In genomic region chr7:130292682-130293257, GRCh38 we compare ENCODE assay signal across 10 cellular contexts. TPM values are rescaled to one million over a fixed set of nuclear protein-coding genes. Genes with fewer than 3 reads are reported as not detected.
DNase-seq lines count a peak whose midpoint lies in the region; ATAC-seq and TF ChIP-seq lines count a peak whose summit lies in the region.
"Had no signal": no experiment of that assay in that cellular context is flagged by ENCODE, and none has a peak within 500 bp of the region (broad histone marks: within the 10 kb centered on the region; RNA-seq: fewer than 3 reads in every experiment).

CPA4 (plus strand) TSS chr7:130293161; CDS start chr7:130293181, 20 bp downstream.

- peak within 1 kb of the TSS; percentile 62; the same call in 1 of the 2 replicates for H2AFZ ChIP-seq in OCI-LY3 (ENCODE audit: low read depth, low read length)

- H3K36me3 ChIP-seq in OCI-LY3 (replicated peaks; ENCODE audit: low read depth, low read length) (no peaks in the 10 kb centered on the region), esophagus (ENCODE audit: control insufficient read depth in 2 of 2, insufficient read depth in 2 of 2, low read length in 1 of 2) (no peaks in the 10 kb centered on the region)

- TF ChIP-seq CTCF in OCI-LY3 (IDR thresholded peaks at IDR 0.05; ENCODE audit: low read depth, low read length) = no peak

- peaks cover 23% of the 10 kb centered on the region for H3K4me1 ChIP-seq in OCI-LY3 (ENCODE audit: low read length)
- H3K4me1 ChIP-seq in esophagus (ENCODE audit: control insufficient read depth in 2 of 2, insufficient read depth in 2 of 2, low read length in 1 of 2) = peaks cover 0 to 9% of the 10 kb centered on the region in 2 donors

- peak within 1 kb of the TSS; percentile 62 for H3K4me2 ChIP-seq in OCI-LY3 (ENCODE audit: low read length)

- H3K4me3 ChIP-seq in OCI-LY3 (ENCODE audit: low read length) (peak within 1 kb of the TSS; percentile 45), esophagus (ENCODE audit: low read depth in 1 of 2, low read length in 2 of 2) (peak within 1 kb of the TSS; percentile 8 to 24)

- H3K9ac ChIP-seq in OCI-LY3 (ENCODE audit: low read length) = peak within 1 kb of the TSS; percentile 3; the same call in 1 of the 2 replicates

- 32 to 39% methylated on average over 1 of the region's 1 CpG for WGBS in esophagus, 2 donors

- H3K79me2 ChIP-seq in OCI-LY3 (ENCODE audit: low read length) = no peaks in the 10 kb centered on the region

- ATAC-seq in GM19438 (IDR thresholded peaks at IDR 0.05; ENCODE audit: low read depth, unreplicated experiment) (peak; percentile 23), sciatic nerve (peak; percentile 87), GM21576 (IDR thresholded peaks at IDR 0.05; ENCODE audit: unreplicated experiment) (no peak), GM19452 (IDR thresholded peaks at IDR 0.05; ENCODE audit: unreplicated experiment) (no peak)

- no peaks in the 10 kb centered on the region for H3K9me3 ChIP-seq in OCI-LY3 (ENCODE audit: insufficient read depth, low read length)
- H3K9me3 ChIP-seq in esophagus (ENCODE audit: control insufficient read depth in 2 of 2, insufficient read depth in 1 of 2, low read depth in 1 of 2, low read length in 1 of 2) = no peaks in the 10 kb centered on the region

- intact Hi-C loops in sciatic nerve (cut with DNase I) = no loop called here

- H3K27ac ChIP-seq in OCI-LY3 (ENCODE audit: low read length) = peak within 1 kb of the TSS; percentile 49
- peak within 1 kb of the TSS; percentile 83 to 87 for H3K27ac ChIP-seq in esophagus (ENCODE audit: low read depth in 2 of 2, low read length in 1 of 2)

- no peak for DNase-seq in sciatic nerve (ENCODE audit: low spot score)
- no peak for DNase-seq in inferior parietal cortex (ENCODE audit: extremely low spot score)
- no peak for DNase-seq in T-helper 2 cell
- DNase-seq: activated CD4-positive, alpha-beta T cell treated with anti-CD3 and anti-CD28 coated beads for 4 hours; NCI-H2029 treated with DMSO at 0.1 percent for 48 hours had no signal

- H4K20me1 ChIP-seq in OCI-LY3 (ENCODE audit: insufficient read depth, low read length) = no peaks in the 10 kb centered on the region

- H3K27me3 ChIP-seq in OCI-LY3 (ENCODE audit: low read depth, low read length) = peaks cover 4% of the 10 kb centered on the region; the same call in 1 of the 2 replicates
- no peaks in the 10 kb centered on the region for H3K27me3 ChIP-seq in esophagus (ENCODE audit: control insufficient read depth in 1 of 2, insufficient read depth in 2 of 2, low read length in 2 of 2)

RNA-seq across cellular contexts. Expression of gene CPA4, which starts in this region (rescaled TPM):
- polyA plus RNA-seq in esophagus = 10 to 100 TPM in 1 of 2 donors, 1 to 10 TPM in 1; 8.4 to 41.2 TPM
- total RNA-seq in sciatic nerve = 2.3 TPM

Comparison
In these comparisons a context has a peak if more than half of its experiments do, and no peak if none do; other contexts are left out.
1. ATAC-seq: peak in GM19438 (single experiment) and sciatic nerve (single experiment); none in GM21576 (single experiment) and GM19452 (single experiment).